In the genomic region with DNA sequence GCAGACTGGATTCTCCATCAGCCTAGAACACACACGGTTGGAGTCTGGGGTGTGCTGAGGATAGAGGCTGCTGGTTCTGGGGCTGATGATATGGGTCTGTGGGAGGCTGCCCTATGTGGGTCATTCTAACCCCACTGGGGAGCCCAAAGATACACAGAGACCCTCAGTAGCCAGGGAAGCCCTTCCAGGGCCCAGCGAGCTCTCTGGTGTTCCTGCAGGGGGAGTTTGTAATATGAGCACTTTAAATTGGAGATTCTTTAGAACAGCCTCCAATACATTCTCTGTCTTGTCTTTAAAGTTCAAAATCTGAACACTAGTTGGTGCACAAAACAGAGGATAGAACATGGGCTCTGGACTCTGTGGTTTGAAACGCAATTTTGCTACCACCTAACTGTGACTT, we compare ENCODE assay signal across 21 cellular contexts. TPM values are rescaled to one million over a fixed set of nuclear protein-coding genes. Genes with fewer than 3 reads are reported as not detected.
DNase-seq lines count a peak whose midpoint lies in the region; ATAC-seq and TF ChIP-seq lines count a peak whose summit lies in the region.
"Had no signal": no experiment of that assay in that cellular context is flagged by ENCODE, and none has a peak within 500 bp of the region (broad histone marks: within the 10 kb centered on the region; RNA-seq: fewer than 3 reads in every experiment).

No MANE protein-coding gene starts in this region.

- TF ChIP-seq EP300 in SK-N-SH (IDR thresholded peaks at IDR 0.05; ENCODE audit: borderline replicate concordance in 1 of 2, low read depth in 1 of 2, low read length in 1 of 2): no peak

- H4K20me1 ChIP-seq in SK-N-SH (ENCODE audit: insufficient read depth) (no peaks in the 10 kb centered on the region), Loucy (ENCODE audit: insufficient read depth, low read length, poor library complexity, severe bottlenecking) (no peaks in the 10 kb centered on the region)
- H4K20me1 ChIP-seq: BLaER1 had no signal

- no peaks in the 10 kb centered on the region for H3K79me2 ChIP-seq in SK-N-SH (ENCODE audit: insufficient read depth)
- H3K79me2 ChIP-seq in Loucy (ENCODE audit: insufficient read depth, low read length): no peaks in the 10 kb centered on the region

- peaks cover 0 to 21% of the 10 kb centered on the region in 2 experiments for H3K36me3 ChIP-seq in SK-N-SH (replicated peaks in 1 of 2; ENCODE audit: control insufficient read depth in 1 of 2, insufficient read depth in 2 of 2, low read length in 1 of 2)
- H3K36me3 ChIP-seq in Loucy (ENCODE audit: insufficient read depth, low read length): 0 out of 2 replicates have a peak, but pooled peaks cover 4% of the 10 kb centered on the region

- H3K27me3 ChIP-seq in SK-N-SH (ENCODE audit: insufficient read depth) (no peaks in the 10 kb centered on the region), Loucy (ENCODE audit: insufficient read depth, low read length, poor library complexity, severe bottlenecking) (no peaks in the 10 kb centered on the region)
- H3K27me3 ChIP-seq: BLaER1 had no signal

- H3K4me1 Mint-ChIP-seq in type B pancreatic cell (ENCODE audit: unreplicated experiment): peaks cover 10% of the 10 kb centered on the region

- no peaks in the 10 kb centered on the region for H3K9me2 ChIP-seq in SK-N-SH
- H3K9me2 ChIP-seq in Loucy (replicated peaks; ENCODE audit: low read depth, low read length): no peaks in the 10 kb centered on the region

- H3K9me3 ChIP-seq in SK-N-SH (no peaks in the 10 kb centered on the region), Loucy (ENCODE audit: insufficient read depth, low read depth, low read length) (no peaks in the 10 kb centered on the region)
- H3K9me3 ChIP-seq: BLaER1 had no signal

- H3K4me3 Mint-ChIP-seq in type B pancreatic cell: no peak overlapping the region
- H3K4me3 Mint-ChIP-seq: CD8-positive, alpha-beta T cell had no signal

- peaks cover 19% of the 10 kb centered on the region for H3K36me3 Mint-ChIP-seq in type B pancreatic cell

- H3K4me3 ChIP-seq in SK-N-SH (ENCODE audit: low read depth in 2 of 2, low read length in 1 of 2) (no peak overlapping the region), Loucy (ENCODE audit: low read length, poor library complexity, severe bottlenecking) (no peak overlapping the region), choroid plexus epithelial cell (ENCODE audit: low read depth, low read length) (no peak overlapping the region)
- H3K4me3 ChIP-seq: BLaER1 had no signal

- H3F3A ChIP-seq in SK-N-SH (replicated peaks; ENCODE audit: insufficient read depth) (no peaks in the 10 kb centered on the region), Loucy (ENCODE audit: low read depth) (no peaks in the 10 kb centered on the region)

- no peak overlapping the region for H2AFZ ChIP-seq in SK-N-SH (ENCODE audit: low read depth)
- no peak overlapping the region for H2AFZ ChIP-seq in Loucy (ENCODE audit: low read length)

- H3K4me2 ChIP-seq in SK-N-SH: no peak overlapping the region
- no peak overlapping the region for H3K4me2 ChIP-seq in Loucy (ENCODE audit: low read depth, low read length, poor library complexity, severe bottlenecking)
- H3K4me2 ChIP-seq: BLaER1 had no signal

- no peaks in the 10 kb centered on the region for H3K27me3 Mint-ChIP-seq in type B pancreatic cell

- DNase-seq in SK-N-SH (no peak), choroid plexus epithelial cell (ENCODE audit: low read depth) (peak; percentile 15), type B pancreatic cell (ENCODE audit: extremely low spot score, unreplicated experiment) (no peak), Kasumi-1 (lab: John Stamatoyannopoulos, UW) (no peak), DMS53 (lab: John Stamatoyannopoulos, UW) (no peak), NCI-H1105 treated with DMSO at 0.1 percent for 48 hours (lab: John Stamatoyannopoulos, UW) (no peak)
- DNase-seq: 8988T; Calu3; CD8-positive, alpha-beta T cell; DMS79; HCEC 1CT; NCI-H1105; NCI-H1694; NCI-H510A; NCI-H748 treated with DMSO at 0.1 percent for 48 hours; NK-92 treated with Interleukin-12 subunit alpha and Interleukin-12 subunit beta, amount 100 ng/mL, for 24 hours had no signal

- WGBS in SK-N-SH (ENCODE audit: low lambda C conversion rate): 92% methylated on average over 2 of the region's 3 CpGs

- H3K9ac ChIP-seq in SK-N-SH: no peak overlapping the region
- no peak overlapping the region for H3K9ac ChIP-seq in Loucy (ENCODE audit: low read depth, low read length, poor library complexity, severe bottlenecking)
- H3K9ac ChIP-seq: BLaER1 had no signal

- CTCF ChIA-PET in SK-N-SH (lab: Yijun Ruan, JAX): interaction anchor here (1.0 to 1.2 kb wide), 2 partner anchors 8 to 90 kb away, joined by 3 to 5 read pairs; a partner anchor contains a TSS

- H3K9me3 Mint-ChIP-seq in type B pancreatic cell: peaks cover 6% of the 10 kb centered on the region
- H3K9me3 Mint-ChIP-seq: CD8-positive, alpha-beta T cell had no signal

- H3K27ac Mint-ChIP-seq in type B pancreatic cell: no peak overlapping the region
- H3K27ac Mint-ChIP-seq: CD8-positive, alpha-beta T cell had no signal

- ATAC-seq in SK-N-SH treated with all-trans-retinoic acid at 6 μM for 48 hours: peak; percentile 17; the same call in 2 of the 3 replicates
- ATAC-seq: CD8-positive, alpha-beta T cell had no signal

- POLR2A ChIA-PET in SK-N-SH (lab: Yijun Ruan, JAX): no interaction called here

- no peak; the same call in 1 of the 2 replicates for TF ChIP-seq CTCF in SK-N-SH (IDR thresholded peaks at IDR 0.05)
- TF ChIP-seq CTCF in Loucy (conservative IDR thresholded peaks at IDR 0.05; ENCODE audit: low read length): peak; percentile 10; the same call in 1 of the 2 replicates
- TF ChIP-seq CTCF in choroid plexus epithelial cell (conservative IDR thresholded peaks at IDR 0.05; ENCODE audit: low read depth, low read length): peak; percentile 44
- peak; percentile 29 for TF ChIP-seq CTCF in type B pancreatic cell (conservative IDR thresholded peaks at IDR 0.05)

- H3K4me1 ChIP-seq in SK-N-SH (ENCODE audit: control insufficient read depth in 1 of 2, insufficient read depth in 2 of 2, low read depth in 1 of 2, low read length in 1 of 2): no peaks in the 10 kb centered on the region
- H3K4me1 ChIP-seq in Loucy (ENCODE audit: insufficient read depth, low read length, poor library complexity, severe bottlenecking): no peaks in the 10 kb centered on the region
- H3K4me1 ChIP-seq: BLaER1 had no signal

- no peak overlapping the region for H3K27ac ChIP-seq in SK-N-SH (ENCODE audit: low read depth in 2 of 2, low read length in 1 of 2)
- H3K27ac ChIP-seq: BLaER1 had no signal

- no peak for TF ChIP-seq RAD21 in SK-N-SH (IDR thresholded peaks at IDR 0.05; ENCODE audit: low read length)

TF ChIP-seq in SK-N-SH treated with all-trans-retinoic acid at 6 μM for 48 hours, 23 proteins besides CTCF, POLR2A, EP300 and RAD21:
- no peak for TF ChIP-seq ZFP3 (CRISPR knock-in tag; IDR thresholded peaks at IDR 0.05)

TF ChIP-seq in SK-N-SH, 30 proteins besides CTCF, POLR2A, EP300 and RAD21:
- TF ChIP-seq, protein P1, sequence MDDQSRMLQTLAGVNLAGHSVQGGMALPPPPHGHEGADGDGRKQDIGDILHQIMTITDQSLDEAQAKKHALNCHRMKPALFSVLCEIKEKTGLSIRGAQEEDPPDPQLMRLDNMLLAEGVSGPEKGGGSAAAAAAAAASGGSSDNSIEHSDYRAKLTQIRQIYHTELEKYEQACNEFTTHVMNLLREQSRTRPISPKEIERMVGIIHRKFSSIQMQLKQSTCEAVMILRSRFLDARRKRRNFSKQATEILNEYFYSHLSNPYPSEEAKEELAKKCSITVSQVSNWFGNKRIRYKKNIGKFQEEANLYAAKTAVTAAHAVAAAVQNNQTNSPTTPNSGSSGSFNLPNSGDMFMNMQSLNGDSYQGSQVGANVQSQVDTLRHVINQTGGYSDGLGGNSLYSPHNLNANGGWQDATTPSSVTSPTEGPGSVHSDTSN (IDR thresholded peaks at IDR 0.05): no peak

RNA-seq across cellular contexts. Expression of a gene that starts 2.4 kb away (rescaled TPM):
- polyA plus RNA-seq in SK-N-SH (2012; rRNA removed): not detected in 2 replicates
- not detected in 2 replicates for polyA plus RNA-seq in SK-N-SH (2012; cell fraction: cytosol; rRNA removed)
- polyA plus RNA-seq in SK-N-SH (2012; cell fraction: nucleus; rRNA removed): not detected in 2 replicates
- not detected in 2 replicates for total RNA-seq in type B pancreatic cell (ENCODE audit: low replicate concordance)
- total RNA-seq: Calu3; CD8-positive, alpha-beta T cell; Right ventricle myocardium inferior; SK-MEL-5 had no signal

RNA-seq across cellular contexts. Expression of a gene that starts 8.7 kb away (rescaled TPM):
- 0.06 and 0.07 TPM in 2 replicates for polyA plus RNA-seq in SK-N-SH (2012; rRNA removed)
- polyA plus RNA-seq in SK-N-SH (2012; cell fraction: cytosol; rRNA removed): not detected in 2 replicates
- 0.26 and 0.37 TPM in 2 replicates for polyA plus RNA-seq in SK-N-SH (2012; cell fraction: nucleus; rRNA removed)
- not detected in 2 replicates for total RNA-seq in type B pancreatic cell (ENCODE audit: low replicate concordance)
- total RNA-seq: Calu3, Right ventricle myocardium inferior, SK-MEL-5 had no signal
